Comparison of ENCODE assay signal across 1 cellular context in the genomic region with DNA sequence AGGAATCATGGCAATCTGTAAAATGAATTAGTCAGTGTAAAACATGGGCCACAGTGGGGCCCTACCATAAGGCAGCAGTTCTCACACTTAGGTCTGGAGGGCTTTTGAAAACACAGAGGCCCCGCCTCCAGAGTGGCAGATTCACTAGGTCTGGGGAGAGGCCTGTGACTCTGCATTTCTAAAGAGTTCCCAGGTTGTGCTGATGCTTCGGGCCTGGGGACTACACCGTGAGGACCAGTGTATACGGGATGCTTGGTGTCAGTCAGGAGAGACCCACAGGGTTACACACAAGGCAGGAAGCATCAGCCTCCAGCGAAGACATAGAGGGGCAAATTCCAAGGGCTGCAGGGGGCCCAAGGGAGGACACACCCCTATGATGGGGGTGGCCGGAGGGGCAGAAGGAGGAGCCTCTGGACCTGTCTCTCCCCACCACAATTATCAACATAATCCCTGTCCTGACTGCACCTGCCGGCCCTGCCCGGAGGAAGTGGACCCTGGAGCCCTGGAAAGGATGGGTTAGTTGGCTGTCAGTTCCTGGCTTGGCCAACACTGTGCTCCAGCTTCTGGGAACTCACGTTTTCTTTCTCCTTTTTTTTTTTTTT.
TF ChIP-seq lines count a peak whose summit lies in the region.

No MANE protein-coding gene starts in this region.

TF ChIP-seq in HepG2, 621 proteins besides CTCF, POLR2A, EP300 and RAD21 (continued from another document):
- TF ChIP-seq, protein P1, sequence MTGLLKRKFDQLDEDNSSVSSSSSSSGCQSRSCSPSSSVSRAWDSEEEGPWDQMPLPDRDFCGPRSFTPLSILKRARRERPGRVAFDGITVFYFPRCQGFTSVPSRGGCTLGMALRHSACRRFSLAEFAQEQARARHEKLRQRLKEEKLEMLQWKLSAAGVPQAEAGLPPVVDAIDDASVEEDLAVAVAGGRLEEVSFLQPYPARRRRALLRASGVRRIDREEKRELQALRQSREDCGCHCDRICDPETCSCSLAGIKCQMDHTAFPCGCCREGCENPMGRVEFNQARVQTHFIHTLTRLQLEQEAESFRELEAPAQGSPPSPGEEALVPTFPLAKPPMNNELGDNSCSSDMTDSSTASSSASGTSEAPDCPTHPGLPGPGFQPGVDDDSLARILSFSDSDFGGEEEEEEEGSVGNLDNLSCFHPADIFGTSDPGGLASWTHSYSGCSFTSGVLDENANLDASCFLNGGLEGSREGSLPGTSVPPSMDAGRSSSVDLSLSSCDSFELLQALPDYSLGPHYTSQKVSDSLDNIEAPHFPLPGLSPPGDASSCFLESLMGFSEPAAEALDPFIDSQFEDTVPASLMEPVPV (CRISPR knock-in tag; IDR thresholded peaks at IDR 0.05): no peak
- no peak for TF ChIP-seq ZNF839 (CRISPR knock-in tag; IDR thresholded peaks at IDR 0.05; ENCODE audit: borderline replicate concordance)
- TF ChIP-seq SP140L (CRISPR knock-in tag; IDR thresholded peaks at IDR 0.05; ENCODE audit: borderline replicate concordance): 0 out of 2 replicates have a peak, but pooled peaks have one; percentile 15
- TF ChIP-seq YEATS2 (CRISPR knock-in tag; IDR thresholded peaks at IDR 0.05; ENCODE audit: borderline replicate concordance): 0 out of 2 replicates have a peak, but pooled peaks have one; percentile 3
- TF ChIP-seq, protein P2, sequence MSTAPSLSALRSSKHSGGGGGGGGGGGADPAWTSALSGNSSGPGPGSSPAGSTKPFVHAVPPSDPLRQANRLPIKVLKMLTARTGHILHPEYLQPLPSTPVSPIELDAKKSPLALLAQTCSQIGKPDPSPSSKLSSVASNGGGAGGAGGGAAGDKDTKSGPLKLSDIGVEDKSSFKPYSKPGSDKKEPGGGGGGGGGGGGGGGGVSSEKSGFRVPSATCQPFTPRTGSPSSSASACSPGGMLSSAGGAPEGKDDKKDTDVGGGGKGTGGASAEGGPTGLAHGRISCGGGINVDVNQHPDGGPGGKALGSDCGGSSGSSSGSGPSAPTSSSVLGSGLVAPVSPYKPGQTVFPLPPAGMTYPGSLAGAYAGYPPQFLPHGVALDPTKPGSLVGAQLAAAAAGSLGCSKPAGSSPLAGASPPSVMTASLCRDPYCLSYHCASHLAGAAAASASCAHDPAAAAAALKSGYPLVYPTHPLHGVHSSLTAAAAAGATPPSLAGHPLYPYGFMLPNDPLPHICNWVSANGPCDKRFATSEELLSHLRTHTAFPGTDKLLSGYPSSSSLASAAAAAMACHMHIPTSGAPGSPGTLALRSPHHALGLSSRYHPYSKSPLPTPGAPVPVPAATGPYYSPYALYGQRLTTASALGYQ (CRISPR knock-in tag; IDR thresholded peaks at IDR 0.05): peak; percentile 44; the same call in 1 of the 2 replicates
- 0 out of 2 replicates have a peak, but pooled peaks have one; percentile 37 for TF ChIP-seq SSRP1 (CRISPR knock-in tag; IDR thresholded peaks at IDR 0.05)
- TF ChIP-seq, protein P3, sequence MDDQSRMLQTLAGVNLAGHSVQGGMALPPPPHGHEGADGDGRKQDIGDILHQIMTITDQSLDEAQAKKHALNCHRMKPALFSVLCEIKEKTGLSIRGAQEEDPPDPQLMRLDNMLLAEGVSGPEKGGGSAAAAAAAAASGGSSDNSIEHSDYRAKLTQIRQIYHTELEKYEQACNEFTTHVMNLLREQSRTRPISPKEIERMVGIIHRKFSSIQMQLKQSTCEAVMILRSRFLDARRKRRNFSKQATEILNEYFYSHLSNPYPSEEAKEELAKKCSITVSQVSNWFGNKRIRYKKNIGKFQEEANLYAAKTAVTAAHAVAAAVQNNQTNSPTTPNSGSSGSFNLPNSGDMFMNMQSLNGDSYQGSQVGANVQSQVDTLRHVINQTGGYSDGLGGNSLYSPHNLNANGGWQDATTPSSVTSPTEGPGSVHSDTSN (CRISPR knock-in tag; IDR thresholded peaks at IDR 0.05; ENCODE audit: borderline replicate concordance): 0 out of 2 replicates have a peak, but pooled peaks have one; percentile 32
